In the genomic region with DNA sequence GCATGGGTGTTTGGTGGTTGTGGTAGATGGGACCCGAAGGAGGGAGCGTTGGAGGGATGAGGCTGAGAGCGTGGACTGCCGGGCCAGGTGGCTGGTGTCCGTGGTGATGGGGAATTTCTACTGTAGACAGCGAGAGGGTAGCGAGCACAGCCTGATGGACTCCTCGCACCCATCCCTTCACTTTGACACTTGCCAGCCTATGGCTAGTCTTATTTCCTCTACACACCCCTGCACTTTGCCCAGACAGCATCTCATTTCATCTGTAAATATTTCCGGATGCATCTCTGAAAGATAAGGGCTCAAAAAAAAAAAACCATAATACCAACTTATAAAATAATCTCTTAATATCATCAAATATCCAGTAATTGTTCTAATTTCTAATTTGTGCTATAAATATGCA, we compare ENCODE assay signal across 1 cellular context.
TF ChIP-seq lines count a peak whose summit lies in the region.

No MANE protein-coding gene starts in this region.

TF ChIP-seq in H1, 55 proteins besides CTCF, POLR2A, EP300 and RAD21:
- TF ChIP-seq JUND (IDR thresholded peaks at IDR 0.05; ENCODE audit: low read length) (no peak), HDAC6 (IDR thresholded peaks at IDR 0.05; ENCODE audit: low read depth, low read length) (no peak), RXRA (IDR thresholded peaks at IDR 0.05; ENCODE audit: insufficient read depth, low read depth, low read length) (no peak), CREB1 (IDR thresholded peaks at IDR 0.05) (no peak), TAF1 (IDR thresholded peaks at IDR 0.05; ENCODE audit: low read depth, low read length) (no peak), CTBP2 (IDR thresholded peaks at IDR 0.05; ENCODE audit: borderline replicate concordance, insufficient read depth, insufficient read length, low read length) (no peak), CBX5 (IDR thresholded peaks at IDR 0.05; ENCODE audit: low read depth, low read length) (no peak), RBBP5 (IDR thresholded peaks at IDR 0.05; ENCODE audit: borderline replicate concordance, low read depth, low read length) (no peak), SRF (IDR thresholded peaks at IDR 0.05; ENCODE audit: low read depth, low read length) (no peak), GTF2F1 (IDR thresholded peaks at IDR 0.05; ENCODE audit: borderline replicate concordance, low read depth, low read length) (no peak), KDM1A (IDR thresholded peaks at IDR 0.05; ENCODE audit: borderline replicate concordance, low read length) (no peak), GABPA (IDR thresholded peaks at IDR 0.05; ENCODE audit: borderline replicate concordance, insufficient read depth, low read length) (no peak)
